Comparison of ENCODE assay signal across 15 cellular contexts in genomic region chrX:15744181-15744867, GRCh38. TPM values are rescaled to one million over a fixed set of nuclear protein-coding genes. Genes with fewer than 3 reads are reported as not detected.
DNase-seq lines count a peak whose midpoint lies in the region; ATAC-seq, FAIRE-seq and TF ChIP-seq lines count a peak whose summit lies in the region.
"Had no signal": no experiment of that assay in that cellular context is flagged by ENCODE, and none has a peak within 500 bp of the region (broad histone marks: within the 10 kb centered on the region; RNA-seq: fewer than 3 reads in every experiment).

No MANE protein-coding gene starts in this region.

- H3K4me1 ChIP-seq in pancreas: peaks cover 0 to 7% (median 0%) of the 10 kb centered on the region in 3 donors

- no peaks in the 10 kb centered on the region for H3K9me3 Mint-ChIP-seq in activated CD8-positive, alpha-beta memory T cell treated with anti-CD3 and anti-CD28 coated beads, Interleukin-2, amount 10 ng/mL, durations not matched to agents 7 days and 5 days (ENCODE audit: low read depth)

- no peaks in the 10 kb centered on the region for H3K36me3 ChIP-seq in pancreas
- H3K36me3 ChIP-seq: upper lobe of right lung had no signal

- H3K4me1 Mint-ChIP-seq in activated CD8-positive, alpha-beta memory T cell treated with anti-CD3 and anti-CD28 coated beads, Interleukin-2, amount 10 ng/mL, durations not matched to agents 7 days and 5 days: peaks cover 21% of the 10 kb centered on the region

- no peak for TF ChIP-seq CTCF in pancreas (IDR thresholded peaks at IDR 0.05)

- H3K27me3 Mint-ChIP-seq in activated CD8-positive, alpha-beta memory T cell treated with anti-CD3 and anti-CD28 coated beads, Interleukin-2, amount 10 ng/mL, durations not matched to agents 7 days and 5 days: no peaks in the 10 kb centered on the region

- peak overlapping the region; percentile 3 for H3K27ac Mint-ChIP-seq in activated CD8-positive, alpha-beta memory T cell treated with anti-CD3 and anti-CD28 coated beads, Interleukin-2, amount 10 ng/mL, durations not matched to agents 7 days and 5 days

- no peak for DNase-seq in activated CD8-positive, alpha-beta memory T cell treated with anti-CD3 and anti-CD28 coated beads, Interleukin-2, amount 10 ng/mL, durations not matched to agents 7 days and 5 days
- DNase-seq in activated CD8-positive, alpha-beta memory T cell treated with anti-CD3 and anti-CD28 coated beads for 24 hours: no peak
- DNase-seq in HuH-7 (ENCODE audit: low spot score) (peak; percentile 8), erythroblast (lab: John Stamatoyannopoulos, UW) (peak; percentile 12 to 53), pancreas (peak; percentile 23 to 82 (median 60)), substantia nigra (lab: John Stamatoyannopoulos, UW) (no peak)
- DNase-seq in stimulated activated CD4-positive, alpha-beta T cell treated with anti-CD3 and anti-CD28 coated beads, Interleukin-12 subunit alpha, Interleukin-12 subunit beta, amount 100 ng/mL, for 4 hours: no peak
- DNase-seq: ACHN; head of caudate nucleus; left colon; stimulated activated CD4-positive, alpha-beta T cell treated with anti-CD3 and anti-CD28 coated beads, Interleukin-1b, Interleukin-23, amount 100 ng/mL, for 48 hours; upper lobe of right lung had no signal

- peaks cover 20% of the 10 kb centered on the region for H3K36me3 Mint-ChIP-seq in activated CD8-positive, alpha-beta memory T cell treated with anti-CD3 and anti-CD28 coated beads, Interleukin-2, amount 10 ng/mL, durations not matched to agents 7 days and 5 days

- FAIRE-seq in pancreas (lab: Jason Lieb, UNC): no peak
- FAIRE-seq: D721Med had no signal

- H3K27me3 ChIP-seq in pancreas: no peaks in the 10 kb centered on the region
- H3K27me3 ChIP-seq: upper lobe of right lung had no signal

- H3K9me3 ChIP-seq in pancreas: no peaks in the 10 kb centered on the region
- H3K9me3 ChIP-seq: upper lobe of right lung had no signal

- no peak overlapping the region for H3K27ac ChIP-seq in pancreas
- H3K27ac ChIP-seq in substantia nigra (ENCODE audit: low read depth, low read length, poor library complexity, severe bottlenecking): no peak overlapping the region
- H3K27ac ChIP-seq: upper lobe of right lung had no signal

- 64 to 76% methylated on average over 8 to 9 of the region's 9 CpGs for WGBS in pancreas, 2 donors

- no peak overlapping the region for H3K4me3 ChIP-seq in pancreas
- H3K4me3 ChIP-seq: upper lobe of right lung had no signal

- no peak for ATAC-seq in activated CD8-positive, alpha-beta memory T cell treated with anti-CD3 and anti-CD28 coated beads, Interleukin-2, amount 10 ng/mL, durations not matched to agents 7 days and 5 days
- ATAC-seq in pancreas (peak in 3 of 4 donors; percentile 74 to 87 (median 81)), HG03342 (IDR thresholded peaks at IDR 0.05; ENCODE audit: unreplicated experiment) (no peak)
- ATAC-seq: activated naive CD4-positive, alpha-beta T cell treated with anti-CD3 and anti-CD28 coated beads, Interleukin-2, amount 50 U/mL, for 72 hours; left colon; upper lobe of right lung had no signal

- no peak overlapping the region for H3K4me3 Mint-ChIP-seq in activated CD8-positive, alpha-beta memory T cell treated with anti-CD3 and anti-CD28 coated beads, Interleukin-2, amount 10 ng/mL, durations not matched to agents 7 days and 5 days

- intact Hi-C loops in pancreas (cut with DNase I): no loop called here

- CTCF ChIA-PET in activated CD8-positive, alpha-beta memory T cell treated with anti-CD3 and anti-CD28 coated beads, Interleukin-2, amount 10 ng/mL, durations not matched to agents 7 days and 5 days (lab: Charles Lee): no interaction called here

- TF ChIP-seq POLR2A in erythroblast (IDR thresholded peaks at IDR 0.05; ENCODE audit: low read length): no peak

RNA-seq across cellular contexts. Expression of gene CA5B, which starts 6.3 kb away (rescaled TPM):
- total RNA-seq in activated CD8-positive, alpha-beta memory T cell treated with anti-CD3 and anti-CD28 coated beads, Interleukin-2, amount 10 ng/mL, durations not matched to agents 7 days and 5 days: 10 to 100 TPM in 1 of 2 experiments, 1 to 10 TPM in 1; 7.8 to 12.7 TPM
- total RNA-seq in pancreas: 1 to 10 TPM; 3.7 to 7.9 (median 5.2) TPM
- polyA plus RNA-seq in pancreas: 1 to 10 TPM; 1.9 to 2.6 TPM

RNA-seq across cellular contexts. Expression of gene ZRSR2, which starts 46.0 kb away (rescaled TPM):
- 10 to 100 TPM; 18.0 to 20.1 TPM for total RNA-seq in activated CD8-positive, alpha-beta memory T cell treated with anti-CD3 and anti-CD28 coated beads, Interleukin-2, amount 10 ng/mL, durations not matched to agents 7 days and 5 days
- total RNA-seq in pancreas: 1 to 10 TPM; 3.0 to 7.1 (median 4.8) TPM
- polyA plus RNA-seq in pancreas: 10 to 100 TPM; 15.2 to 33.1 TPM

Comparison
In these comparisons a context has a peak if more than half of its experiments do, and no peak if none do; other contexts are left out.
1. ATAC-seq: peak in pancreas (3 of 4); none in activated CD8-positive, alpha-beta memory T cell treated with anti-CD3 and anti-CD28 coated beads, Interleukin-2, amount 10 ng/mL, durations not matched to agents 7 days and 5 days (single experiment) and HG03342 (single experiment).
2. DNase-seq: peak in HuH-7 (single experiment), erythroblast (2 of 2) and pancreas (6 of 6); none in activated CD8-positive, alpha-beta memory T cell treated with anti-CD3 and anti-CD28 coated beads, Interleukin-2, amount 10 ng/mL, durations not matched to agents 7 days and 5 days (single experiment), activated CD8-positive, alpha-beta memory T cell treated with anti-CD3 and anti-CD28 coated beads for 24 hours (single experiment), substantia nigra (0 of 49) and stimulated activated CD4-positive, alpha-beta T cell treated with anti-CD3 and anti-CD28 coated beads, Interleukin-12 subunit alpha, Interleukin-12 subunit beta, amount 100 ng/mL, for 4 hours (single experiment).